ENCODE assay signal across 9 cellular contexts in genomic region chr3:134525293-134525692, GRCh38.
"Had no signal": no experiment of that assay in that cellular context is flagged by ENCODE, and none has a peak within 500 bp of the region (broad histone marks: within the 10 kb centered on the region; RNA-seq: fewer than 3 reads in every experiment).

No MANE protein-coding gene starts in this region.

- H3K4me3 Mint-ChIP-seq: IgD-negative memory B cell had no signal

- ATAC-seq: HepG2, K562 had no signal

- FAIRE-seq: HepG2, HTR-8/SVneo, K562 had no signal

- H3K27me3 Mint-ChIP-seq: IgD-negative memory B cell had no signal

- H3K4me3 ChIP-seq: K562 had no signal

- H3K27ac Mint-ChIP-seq: IgD-negative memory B cell had no signal

- H3K27ac ChIP-seq: HL-60, KMS-11 had no signal

- DNase-seq: IMR-90, KBM-7, KG1 had no signal
